Comparison of ENCODE assay signal across 1 cellular context in the genomic region with DNA sequence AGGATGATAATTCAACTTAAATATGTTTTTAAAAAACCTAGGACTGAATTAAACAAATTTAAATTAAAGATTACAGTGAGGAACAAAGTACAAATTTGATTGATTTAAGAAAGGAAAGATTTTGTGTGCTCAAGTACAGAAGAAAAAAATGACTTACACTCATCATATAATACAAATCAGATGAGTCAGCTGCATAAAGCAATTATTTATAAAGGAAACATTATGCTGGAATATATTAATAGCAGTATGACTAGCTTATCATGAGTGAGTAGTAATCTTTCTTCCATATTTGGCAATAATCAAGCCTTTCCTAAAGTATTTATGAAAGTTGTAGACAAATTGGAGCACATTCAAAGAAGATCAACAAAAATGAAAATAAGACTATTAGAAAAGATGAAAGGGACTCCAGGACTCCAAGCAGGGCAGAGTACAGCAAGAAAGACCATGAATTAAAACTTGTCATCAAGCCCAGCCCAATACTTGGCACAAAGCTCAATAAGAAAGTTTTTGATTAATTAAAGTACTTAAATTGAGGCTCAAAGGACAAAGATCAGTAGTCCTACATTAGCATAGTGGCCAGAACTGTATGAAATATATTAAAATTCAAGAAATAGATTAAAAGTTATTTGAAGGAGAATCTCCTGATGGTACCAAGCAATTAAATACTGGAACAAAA.
TF ChIP-seq lines count a peak whose summit lies in the region.

No MANE protein-coding gene starts in this region.

TF ChIP-seq in liver, 16 proteins besides CTCF, POLR2A, EP300 and RAD21 (continued from another document):
- TF ChIP-seq, protein P1, sequence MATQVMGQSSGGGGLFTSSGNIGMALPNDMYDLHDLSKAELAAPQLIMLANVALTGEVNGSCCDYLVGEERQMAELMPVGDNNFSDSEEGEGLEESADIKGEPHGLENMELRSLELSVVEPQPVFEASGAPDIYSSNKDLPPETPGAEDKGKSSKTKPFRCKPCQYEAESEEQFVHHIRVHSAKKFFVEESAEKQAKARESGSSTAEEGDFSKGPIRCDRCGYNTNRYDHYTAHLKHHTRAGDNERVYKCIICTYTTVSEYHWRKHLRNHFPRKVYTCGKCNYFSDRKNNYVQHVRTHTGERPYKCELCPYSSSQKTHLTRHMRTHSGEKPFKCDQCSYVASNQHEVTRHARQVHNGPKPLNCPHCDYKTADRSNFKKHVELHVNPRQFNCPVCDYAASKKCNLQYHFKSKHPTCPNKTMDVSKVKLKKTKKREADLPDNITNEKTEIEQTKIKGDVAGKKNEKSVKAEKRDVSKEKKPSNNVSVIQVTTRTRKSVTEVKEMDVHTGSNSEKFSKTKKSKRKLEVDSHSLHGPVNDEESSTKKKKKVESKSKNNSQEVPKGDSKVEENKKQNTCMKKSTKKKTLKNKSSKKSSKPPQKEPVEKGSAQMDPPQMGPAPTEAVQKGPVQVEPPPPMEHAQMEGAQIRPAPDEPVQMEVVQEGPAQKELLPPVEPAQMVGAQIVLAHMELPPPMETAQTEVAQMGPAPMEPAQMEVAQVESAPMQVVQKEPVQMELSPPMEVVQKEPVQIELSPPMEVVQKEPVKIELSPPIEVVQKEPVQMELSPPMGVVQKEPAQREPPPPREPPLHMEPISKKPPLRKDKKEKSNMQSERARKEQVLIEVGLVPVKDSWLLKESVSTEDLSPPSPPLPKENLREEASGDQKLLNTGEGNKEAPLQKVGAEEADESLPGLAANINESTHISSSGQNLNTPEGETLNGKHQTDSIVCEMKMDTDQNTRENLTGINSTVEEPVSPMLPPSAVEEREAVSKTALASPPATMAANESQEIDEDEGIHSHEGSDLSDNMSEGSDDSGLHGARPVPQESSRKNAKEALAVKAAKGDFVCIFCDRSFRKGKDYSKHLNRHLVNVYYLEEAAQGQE (IDR thresholded peaks at IDR 0.05): no peak
- no peak for TF ChIP-seq TAF1 (conservative IDR thresholded peaks at IDR 0.05)
- TF ChIP-seq RXRA (IDR thresholded peaks at IDR 0.05): no peak
TF ChIP-seq in liver: peak in this region for 2.
